Comparison of ENCODE assay signal across 20 cellular contexts in genomic region chr6:75467284-75467683, GRCh38. TPM values are rescaled to one million over a fixed set of nuclear protein-coding genes. Genes with fewer than 3 reads are reported as not detected.
"Had no signal": no experiment of that assay in that cellular context is flagged by ENCODE, and none has a peak within 500 bp of the region (broad histone marks: within the 10 kb centered on the region; RNA-seq: fewer than 3 reads in every experiment).

No MANE protein-coding gene starts in this region.

- H3K9me3 ChIP-seq: suprapubic skin had no signal

- H3K4me3 ChIP-seq: lung, suprapubic skin had no signal

- H3K27ac Mint-ChIP-seq: activated B cell treated with CpG ODN at 0.5 μM for 24 hours; activated CD4-positive, alpha-beta memory T cell treated with anti-CD3 and anti-CD28 coated beads for 36 hours; activated naive CD8-positive, alpha-beta T cell; activated T-helper 1 cell treated with anti-CD3 and anti-CD28 coated beads, Interleukin-12 subunit alpha, Interleukin-12 subunit beta, Interleukin-2, Interleukin-4 antibody, amounts not matched to agents 30 ng/mL and 10 ng/mL and 1 ng/mL, durations not matched to agents 14 hours and 24 hours and 36 hours; stimulated activated naive CD8-positive, alpha-beta T cell treated with anti-CD3 and anti-CD28 coated beads, Interleukin-15, Interleukin-2, amounts not matched to agents 100 ng/mL and 50 ng/mL, for 24 hours; T-cell; type B pancreatic cell had no signal

- H3K4me3 Mint-ChIP-seq: activated B cell treated with CpG ODN at 0.5 μM for 24 hours; activated CD4-positive, alpha-beta memory T cell treated with anti-CD3 and anti-CD28 coated beads for 36 hours; activated naive CD8-positive, alpha-beta T cell; activated T-helper 1 cell treated with anti-CD3 and anti-CD28 coated beads, Interleukin-12 subunit alpha, Interleukin-12 subunit beta, Interleukin-2, Interleukin-4 antibody, amounts not matched to agents 30 ng/mL and 10 ng/mL and 1 ng/mL, durations not matched to agents 14 hours and 24 hours and 36 hours; stimulated activated naive CD8-positive, alpha-beta T cell treated with anti-CD3 and anti-CD28 coated beads, Interleukin-15, Interleukin-2, amounts not matched to agents 100 ng/mL and 50 ng/mL, for 24 hours; T-cell; type B pancreatic cell had no signal

- H3K36me3 Mint-ChIP-seq: activated CD4-positive, alpha-beta memory T cell treated with anti-CD3 and anti-CD28 coated beads for 36 hours; activated naive CD8-positive, alpha-beta T cell; T-cell; type B pancreatic cell had no signal

- H3K36me3 ChIP-seq: suprapubic skin had no signal

- H3K27me3 ChIP-seq: suprapubic skin had no signal

- ATAC-seq: left colon, SK-N-SH treated with all-trans-retinoic acid at 6 μM for 48 hours, T-cell had no signal

- H3K9me3 Mint-ChIP-seq: activated CD4-positive, alpha-beta memory T cell treated with anti-CD3 and anti-CD28 coated beads for 36 hours; activated T-helper 1 cell treated with anti-CD3 and anti-CD28 coated beads, Interleukin-12 subunit alpha, Interleukin-12 subunit beta, Interleukin-2, Interleukin-4 antibody, amounts not matched to agents 30 ng/mL and 10 ng/mL and 1 ng/mL, durations not matched to agents 14 hours and 24 hours and 36 hours; stimulated activated naive CD8-positive, alpha-beta T cell treated with anti-CD3 and anti-CD28 coated beads, Interleukin-15, Interleukin-2, amounts not matched to agents 100 ng/mL and 50 ng/mL, for 24 hours; type B pancreatic cell had no signal

- H3K4me1 ChIP-seq: suprapubic skin had no signal

- H3K27ac ChIP-seq: epithelial cell of prostate, suprapubic skin had no signal

- H3K27me3 Mint-ChIP-seq: type B pancreatic cell had no signal

- H3K4me1 Mint-ChIP-seq: activated B cell treated with CpG ODN at 0.5 μM for 24 hours, T-cell had no signal

- DNase-seq: activated B cell treated with CpG ODN at 0.5 μM for 24 hours; activated CD4-positive, alpha-beta memory T cell treated with anti-CD3 and anti-CD28 coated beads for 36 hours; activated CD4-positive, alpha-beta T cell treated with anti-CD3 and anti-CD28 coated beads for 4 hours; activated T-cell treated with anti-CD3 and anti-CD28 coated beads for 4 hours; hippocampal formation; islet precursor cell; left colon; right cardiac atrium; small intestine; stimulated activated CD4-positive, alpha-beta T cell treated with anti-CD3 and anti-CD28 coated beads, Interleukin-15, amount 100 ng/mL, for 24 hours; stimulated activated CD4-positive, alpha-beta T cell treated with anti-CD3 and anti-CD28 coated beads, Interleukin-2, amount 100 ng/mL, for 48 hours; T-cell had no signal

RNA-seq across cellular contexts. Expression of gene FILIP1, which starts 26.3 kb away (rescaled TPM):
- total RNA-seq: activated B cell treated with CpG ODN at 0.5 μM for 24 hours; activated CD4-positive, alpha-beta memory T cell treated with anti-CD3 and anti-CD28 coated beads for 36 hours; activated T-helper 1 cell treated with anti-CD3 and anti-CD28 coated beads, Interleukin-12 subunit alpha, Interleukin-12 subunit beta, Interleukin-2, Interleukin-4 antibody, amounts not matched to agents 30 ng/mL and 10 ng/mL and 1 ng/mL, durations not matched to agents 14 hours and 24 hours and 36 hours had no signal
